ENCODE assay signal across 20 cellular contexts in genomic region chr1:31201871-31202270, GRCh38. TPM values are rescaled to one million over a fixed set of nuclear protein-coding genes. Genes with fewer than 3 reads are reported as not detected.
DNase-seq lines count a peak whose midpoint lies in the region; ATAC-seq and TF ChIP-seq lines count a peak whose summit lies in the region.
"Had no signal": no experiment of that assay in that cellular context is flagged by ENCODE, and none has a peak within 500 bp of the region (broad histone marks: within the 10 kb centered on the region; RNA-seq: fewer than 3 reads in every experiment).

No MANE protein-coding gene starts in this region.

- TF ChIP-seq RAD21 in neural cell (conservative IDR thresholded peaks at IDR 0.05) = no peak

- H3K27me3 Mint-ChIP-seq in GM23338 (ENCODE audit: insufficient read depth, low read depth, poor library complexity) = peaks cover 2% of the 10 kb centered on the region
- H3K27me3 Mint-ChIP-seq in brain = peaks cover 3% of the 10 kb centered on the region
- H3K27me3 Mint-ChIP-seq in activated CD8-positive, alpha-beta T cell treated with anti-CD3 and anti-CD28 coated beads, Interleukin-2, amount 10 ng/mL, durations not matched to agents 7 days and 5 days (ENCODE audit: low read depth) = peaks cover 4% of the 10 kb centered on the region

- H3K36me3 ChIP-seq in GM23338 (ENCODE audit: insufficient read depth) = no peaks in the 10 kb centered on the region
- H3K36me3 ChIP-seq in neural cell (ENCODE audit: insufficient read depth, low read length) = no peaks in the 10 kb centered on the region
- H3K36me3 ChIP-seq: HAP-1, Peyer's patch, SJSA1 had no signal

- no peak overlapping the region for H3K27ac ChIP-seq in GM23338 (ENCODE audit: low read depth)
- peak overlapping the region; percentile 37 for H3K27ac ChIP-seq in neural cell (ENCODE audit: low read length)
- H3K27ac ChIP-seq: A549, Peyer's patch, SJSA1 had no signal

- POLR2A ChIA-PET in activated CD8-positive, alpha-beta T cell treated with anti-CD3 and anti-CD28 coated beads, Interleukin-2, amount 10 ng/mL, durations not matched to agents 7 days and 5 days (lab: Charles Lee) = no interaction called here

- no peak overlapping the region for H3K4me2 ChIP-seq in GM23338
- H3K4me2 ChIP-seq in neural cell (ENCODE audit: low read length) = no peak overlapping the region
- H3K4me2 ChIP-seq: A549 had no signal

- H3K79me2 ChIP-seq in GM23338 (replicated peaks; ENCODE audit: insufficient read depth) (no peaks in the 10 kb centered on the region), neural cell (replicated peaks; ENCODE audit: insufficient read depth, low read length) (peaks cover 4% of the 10 kb centered on the region)

- H4K20me1 ChIP-seq in GM23338 (replicated peaks; ENCODE audit: insufficient read depth) (no peaks in the 10 kb centered on the region; the same call in 1 of the 2 replicates), neural cell (ENCODE audit: insufficient read depth) (no peaks in the 10 kb centered on the region)

- H3K9me2 ChIP-seq in GM23338 (ENCODE audit: insufficient read depth) (no peaks in the 10 kb centered on the region), neural cell (ENCODE audit: insufficient read depth, low read length) (no peaks in the 10 kb centered on the region)

- H3K4me3 ChIP-seq in GM23338 (no peak overlapping the region), neural cell (ENCODE audit: low read length) (no peak overlapping the region)
- H3K4me3 ChIP-seq: A549, HAP-1, Peyer's patch, SJSA1 had no signal

- CTCF ChIA-PET in activated CD8-positive, alpha-beta T cell treated with anti-CD3 and anti-CD28 coated beads, Interleukin-2, amount 10 ng/mL, durations not matched to agents 7 days and 5 days (lab: Charles Lee) = no interaction called here

- H3K9ac ChIP-seq in neural cell (ENCODE audit: low read length) = no peak overlapping the region

- H3K4me1 ChIP-seq in GM23338 (ENCODE audit: insufficient read depth) = peaks cover 8% of the 10 kb centered on the region; the same call in 1 of the 2 replicates
- H3K4me1 ChIP-seq: A549, HAP-1, Peyer's patch, SJSA1 had no signal

- H3K27ac Mint-ChIP-seq in GM23338 (no peak overlapping the region), brain (peak overlapping the region in 4 of 5 experiments; percentile 41 to 91 (median 83))
- no peak overlapping the region for H3K27ac Mint-ChIP-seq in activated CD8-positive, alpha-beta T cell treated with anti-CD3 and anti-CD28 coated beads, Interleukin-2, amount 10 ng/mL, durations not matched to agents 7 days and 5 days
- H3K27ac Mint-ChIP-seq: CD4-positive, alpha-beta T cell; IgD-negative memory B cell had no signal

- DNase-seq in GM23338 (ENCODE audit: low spot score) = peak; percentile 33
- peak; percentile 83 for DNase-seq in NCI-H2171 treated with DMSO at 0.1 percent for 48 hours (lab: John Stamatoyannopoulos, UW)
- no peak for DNase-seq in COR-L47 (lab: John Stamatoyannopoulos, UW)
- no peak for DNase-seq in activated CD8-positive, alpha-beta T cell treated with anti-CD3 and anti-CD28 coated beads, Interleukin-2, amount 10 ng/mL, durations not matched to agents 7 days and 5 days
- DNase-seq: CD4-positive, alpha-beta T cell; DMS53; EL; NCI-H1092 treated with DMSO at 0.1 percent for 48 hours; NCI-H146; NCI-H2081 treated with DMSO at 0.1 percent for 48 hours; NCI-H345; Peyer's patch had no signal

- no peak for TF ChIP-seq CTCF in GM23338 (conservative IDR thresholded peaks at IDR 0.05; ENCODE audit: low read depth in 2 of 2)
- TF ChIP-seq CTCF in brain (conservative IDR thresholded peaks at IDR 0.05) = no peak
- no peak for TF ChIP-seq CTCF in neural cell (IDR thresholded peaks at IDR 0.05; ENCODE audit: poor library complexity, severe bottlenecking)

- no peaks in the 10 kb centered on the region; the same call in 2 of the 3 replicates for H3K9me3 Mint-ChIP-seq in GM23338
- no peaks in the 10 kb centered on the region for H3K9me3 Mint-ChIP-seq in brain
- H3K9me3 Mint-ChIP-seq in activated CD8-positive, alpha-beta T cell treated with anti-CD3 and anti-CD28 coated beads, Interleukin-2, amount 10 ng/mL, durations not matched to agents 7 days and 5 days (ENCODE audit: insufficient read depth) = no peaks in the 10 kb centered on the region
- H3K9me3 Mint-ChIP-seq: CD4-positive, alpha-beta T cell; IgD-negative memory B cell had no signal

- H3K4me1 Mint-ChIP-seq in GM23338 (peaks cover 19% of the 10 kb centered on the region), brain (peaks cover 54% of the 10 kb centered on the region)
- H3K4me1 Mint-ChIP-seq in activated CD8-positive, alpha-beta T cell treated with anti-CD3 and anti-CD28 coated beads, Interleukin-2, amount 10 ng/mL, durations not matched to agents 7 days and 5 days (ENCODE audit: low read depth) = no peaks in the 10 kb centered on the region
- H3K4me1 Mint-ChIP-seq: IgD-negative memory B cell had no signal

- H3K27me3 ChIP-seq in GM23338 (ENCODE audit: insufficient read depth) = no peaks in the 10 kb centered on the region
- H3K27me3 ChIP-seq in neural cell (ENCODE audit: insufficient read depth, low read depth, low read length) = no peaks in the 10 kb centered on the region
- H3K27me3 ChIP-seq: Peyer's patch, SJSA1 had no signal

- no peak overlapping the region for H2AFZ ChIP-seq in GM23338
- no peak overlapping the region for H2AFZ ChIP-seq in neural cell (ENCODE audit: low read depth, low read length)

- ATAC-seq in GM23338 (peak; percentile 33), GM18498 (IDR thresholded peaks at IDR 0.05; ENCODE audit: unreplicated experiment) (no peak), GM19467 (IDR thresholded peaks at IDR 0.05; ENCODE audit: unreplicated experiment) (no peak)
- no peak for ATAC-seq in activated CD8-positive, alpha-beta T cell treated with anti-CD3 and anti-CD28 coated beads, Interleukin-2, amount 10 ng/mL, durations not matched to agents 7 days and 5 days
- ATAC-seq: A549 had no signal

- H3K36me3 Mint-ChIP-seq in GM23338 (ENCODE audit: low read depth) (no peaks in the 10 kb centered on the region), brain (no peaks in the 10 kb centered on the region)
- no peaks in the 10 kb centered on the region for H3K36me3 Mint-ChIP-seq in activated CD8-positive, alpha-beta T cell treated with anti-CD3 and anti-CD28 coated beads, Interleukin-2, amount 10 ng/mL, durations not matched to agents 7 days and 5 days (ENCODE audit: low read depth)

- H3F3A ChIP-seq in GM23338 (replicated peaks; ENCODE audit: low read depth) (no peaks in the 10 kb centered on the region), neural cell (ENCODE audit: insufficient read depth, low read length, poor library complexity, severe bottlenecking) (no peaks in the 10 kb centered on the region)

- H3K9me3 ChIP-seq in neural cell (ENCODE audit: low read length) = no peaks in the 10 kb centered on the region
- H3K9me3 ChIP-seq: A549, HAP-1, Peyer's patch, SJSA1 had no signal

- H3K4me3 Mint-ChIP-seq in GM23338 = no peak overlapping the region
- H3K4me3 Mint-ChIP-seq in brain = no peak overlapping the region
- no peak overlapping the region for H3K4me3 Mint-ChIP-seq in activated CD8-positive, alpha-beta T cell treated with anti-CD3 and anti-CD28 coated beads, Interleukin-2, amount 10 ng/mL, durations not matched to agents 7 days and 5 days
- H3K4me3 Mint-ChIP-seq: CD4-positive, alpha-beta T cell; IgD-negative memory B cell had no signal

- TF ChIP-seq EP300 in neural cell (conservative IDR thresholded peaks at IDR 0.05; ENCODE audit: poor library complexity, severe bottlenecking) = no peak

TF ChIP-seq in GM23338, 12 proteins besides CTCF, POLR2A, EP300 and RAD21 (continues in another document):
- no peak for TF ChIP-seq POLR2AphosphoS5 (IDR thresholded peaks at IDR 0.05; ENCODE audit: low read depth)

TF ChIP-seq in neural cell, 6 proteins besides CTCF, POLR2A, EP300 and RAD21:
- no peak for TF ChIP-seq POLR2AphosphoS5 (IDR thresholded peaks at IDR 0.05)
- TF ChIP-seq EZH2 (IDR thresholded peaks at IDR 0.05; ENCODE audit: borderline replicate concordance, insufficient read depth, low read length, poor library complexity, severe bottlenecking) = no peak
TF ChIP-seq in neural cell: peak in this region for 0.

RNA-seq across cellular contexts. Expression of gene NKAIN1, which starts 37.8 kb away (rescaled TPM):
- total RNA-seq in GM23338 (2014; rRNA removed; shearing (Covaris generic)) = 38.4 and 56.7 TPM in 2 replicates
- 14.7 and 18.1 TPM in 2 replicates for polyA plus RNA-seq in GM23338 (2016; fragmentation: Nextera tagmentation; extraction: Ambion mirVana)
- polyA plus RNA-seq in brain (ENCODE audit: insufficient read depth, low read depth, low replicate concordance) = 21.1 TPM
- polyA plus RNA-seq in neural cell = 33.4 and 55.3 TPM in 2 replicates
- polyA minus RNA-seq in neural cell = 52.8 and 54.5 TPM in 2 replicates
- 1 to 10 TPM in 1 of 2 experiments, under 1 TPM in 1; 0.63 to 2.0 TPM for total RNA-seq in activated CD8-positive, alpha-beta T cell treated with anti-CD3 and anti-CD28 coated beads, Interleukin-2, amount 10 ng/mL, durations not matched to agents 7 days and 5 days
- total RNA-seq: CD4-positive, alpha-beta T cell; Peyer's patch had no signal
- polyA plus RNA-seq: IgD-negative memory B cell had no signal

Comparison
In these comparisons a context has a peak if more than half of its experiments do, and no peak if none do; other contexts are left out.
1. DNase-seq: peak in GM23338 (single experiment) and NCI-H2171 treated with DMSO at 0.1 percent for 48 hours (single experiment); none in COR-L47 (single experiment) and activated CD8-positive, alpha-beta T cell treated with anti-CD3 and anti-CD28 coated beads, Interleukin-2, amount 10 ng/mL, durations not matched to agents 7 days and 5 days (single experiment).
2. H3K27ac Mint-ChIP-seq: peak in brain (4 of 5); none in GM23338 (single experiment) and activated CD8-positive, alpha-beta T cell treated with anti-CD3 and anti-CD28 coated beads, Interleukin-2, amount 10 ng/mL, durations not matched to agents 7 days and 5 days (single experiment).